Comparison of ENCODE assay signal across 7 cellular contexts in genomic region chr2:84969511-84970265, GRCh38.
DNase-seq lines count a peak whose midpoint lies in the region; ATAC-seq and TF ChIP-seq lines count a peak whose summit lies in the region.

No MANE protein-coding gene starts in this region.

- H3K27ac Mint-ChIP-seq in activated naive CD4-positive, alpha-beta T cell treated with anti-CD3 and anti-CD28 coated beads, Interleukin-2, amount 50 U/mL, for 24 hours, result peak overlapping the region; percentile 100

- peak overlapping the region; percentile 83 to 100 (median 98) for H3K27ac ChIP-seq in skin epidermis

- peak overlapping the region; percentile 98 for H3K4me3 Mint-ChIP-seq in activated naive CD4-positive, alpha-beta T cell treated with anti-CD3 and anti-CD28 coated beads, Interleukin-2, amount 50 U/mL, for 24 hours

- DNase-seq in GM12864 (ENCODE audit: low read depth), result no peak
- DNase-seq in MV-4-11 (lab: John Stamatoyannopoulos, UW), result peak; percentile 30
- DNase-seq in hepatic stellate cell (ENCODE audit: low spot score), result peak; percentile 28
- DNase-seq in COR-L47 (lab: John Stamatoyannopoulos, UW), result no peak

- ATAC-seq in GM19467 (IDR thresholded peaks at IDR 0.05; ENCODE audit: unreplicated experiment), result no peak

- H3K4me3 ChIP-seq in GM12864 (ENCODE audit: low read depth, low read length) (peak overlapping the region; percentile 97), skin epidermis (peak overlapping the region; percentile 68 to 96 (median 86))

- no peaks in the 10 kb centered on the region for H3K27me3 Mint-ChIP-seq in activated naive CD4-positive, alpha-beta T cell treated with anti-CD3 and anti-CD28 coated beads, Interleukin-2, amount 50 U/mL, for 24 hours

- H3K9me3 Mint-ChIP-seq in activated naive CD4-positive, alpha-beta T cell treated with anti-CD3 and anti-CD28 coated beads, Interleukin-2, amount 50 U/mL, for 24 hours, result peaks cover 5% of the 10 kb centered on the region

- H3K4me1 Mint-ChIP-seq in activated naive CD4-positive, alpha-beta T cell treated with anti-CD3 and anti-CD28 coated beads, Interleukin-2, amount 50 U/mL, for 24 hours, result peaks cover 32% of the 10 kb centered on the region

- H3K36me3 Mint-ChIP-seq in activated naive CD4-positive, alpha-beta T cell treated with anti-CD3 and anti-CD28 coated beads, Interleukin-2, amount 50 U/mL, for 24 hours, result peaks cover 27% of the 10 kb centered on the region

- TF ChIP-seq CTCF in GM12864 (IDR thresholded peaks at IDR 0.05; ENCODE audit: low read depth, low read length, missing control alignments), result no peak

Comparison
In these comparisons a context has a peak if more than half of its experiments do, and no peak if none do; other contexts are left out.
1. DNase-seq: peak in MV-4-11 (single experiment) and hepatic stellate cell (single experiment); none in GM12864 (single experiment) and COR-L47 (single experiment).